ENCODE assay signal across 8 cellular contexts in the genomic region with DNA sequence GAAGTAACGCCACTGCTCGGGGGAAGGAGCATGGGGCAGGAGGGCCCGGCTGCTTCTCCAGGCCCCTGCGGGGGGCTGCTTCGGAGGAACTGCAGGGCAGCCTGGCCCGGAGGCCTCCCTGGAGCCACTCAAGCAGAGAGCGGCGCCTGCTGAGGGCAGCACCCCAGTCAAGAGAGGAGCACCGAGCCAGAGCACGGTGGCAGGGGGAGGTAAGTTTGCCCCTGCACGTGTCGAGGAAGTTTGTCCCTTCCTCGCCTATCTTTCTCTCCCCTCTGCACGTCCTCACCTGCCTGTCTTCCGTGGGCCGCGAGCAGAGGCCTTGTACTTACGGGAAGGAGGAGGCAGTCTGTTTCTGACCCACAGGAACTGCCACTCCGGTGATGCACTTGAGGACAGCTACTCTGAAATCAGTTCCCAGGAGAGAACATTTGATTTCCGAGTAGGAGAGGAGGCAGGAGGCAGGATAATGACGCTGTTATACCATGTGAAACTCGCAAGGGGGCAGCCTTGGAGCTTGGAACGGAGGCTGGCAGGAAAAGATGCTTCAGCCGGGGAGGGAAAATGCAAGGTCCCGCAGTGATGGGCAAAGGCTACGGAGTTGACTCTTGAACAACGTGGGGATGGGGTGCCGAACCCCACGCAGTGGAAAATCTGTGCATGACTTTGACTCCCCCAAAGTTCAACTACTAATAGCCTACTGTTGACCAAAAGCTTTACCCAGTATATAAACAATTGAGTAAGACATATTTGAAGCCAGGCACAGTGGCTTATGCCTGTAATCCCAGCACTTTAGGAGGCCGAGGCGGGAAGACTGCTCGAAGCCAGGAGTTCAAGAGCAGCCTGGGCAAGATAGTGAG. TPM values are rescaled to one million over a fixed set of nuclear protein-coding genes. Genes with fewer than 3 reads are reported as not detected.
DNase-seq lines count a peak whose midpoint lies in the region; ATAC-seq and TF ChIP-seq lines count a peak whose summit lies in the region.

No MANE protein-coding gene starts in this region.

- peak overlapping the region; percentile 31 to 50 for H3K4me3 Mint-ChIP-seq in activated T-cell treated with anti-CD3 and anti-CD28 coated beads, Interleukin-2, amount 50 U/mL, for 72 hours
- H3K4me3 Mint-ChIP-seq in stimulated activated naive CD8-positive, alpha-beta T cell treated with anti-CD3 and anti-CD28 coated beads, Interleukin-15, amount 100 ng/mL, for 72 hours = peak overlapping the region in 1 of 2 donors; percentile 40

- H3K4me1 ChIP-seq in KMS-11 (ENCODE audit: low read depth, poor library complexity, severe bottlenecking) = no peaks in the 10 kb centered on the region
- no peaks in the 10 kb centered on the region for H3K4me1 ChIP-seq in PC-9 (replicated peaks; ENCODE audit: insufficient read depth)

- H3K27me3 ChIP-seq in KMS-11 (ENCODE audit: insufficient read depth, low read depth) = peaks cover 42% of the 10 kb centered on the region
- no peaks in the 10 kb centered on the region for H3K27me3 ChIP-seq in PC-9 (ENCODE audit: insufficient read depth, low read depth)
- no peaks in the 10 kb centered on the region for H3K27me3 ChIP-seq in neural cell (ENCODE audit: insufficient read depth, low read depth, low read length)

- CTCF ChIA-PET in PC-9 (lab: Charles Lee) = interaction anchor here (0.6 to 1.0 kb wide), 3 partner anchors 34 to 143 kb away, joined by 3 to 7 read pairs (median 4); no protein-coding TSS in a partner anchor

- H3K79me2 ChIP-seq in KMS-11 (ENCODE audit: insufficient read depth, low read depth) (no peaks in the 10 kb centered on the region), PC-9 (ENCODE audit: low read depth) (no peaks in the 10 kb centered on the region), neural cell (replicated peaks; ENCODE audit: insufficient read depth, low read length) (no peaks in the 10 kb centered on the region)

- no peaks in the 10 kb centered on the region for H3K27me3 Mint-ChIP-seq in activated T-cell treated with anti-CD3 and anti-CD28 coated beads, Interleukin-2, amount 50 U/mL, for 72 hours (ENCODE audit: low read depth)
- peaks cover 36% of the 10 kb centered on the region for H3K27me3 Mint-ChIP-seq in stimulated activated naive CD8-positive, alpha-beta T cell treated with anti-CD3 and anti-CD28 coated beads, Interleukin-15, amount 100 ng/mL, for 72 hours

- H3K9me3 Mint-ChIP-seq in activated T-cell treated with anti-CD3 and anti-CD28 coated beads, Interleukin-2, amount 50 U/mL, for 72 hours = no peaks in the 10 kb centered on the region
- no peaks in the 10 kb centered on the region for H3K9me3 Mint-ChIP-seq in stimulated activated naive CD8-positive, alpha-beta T cell treated with anti-CD3 and anti-CD28 coated beads, Interleukin-15, amount 100 ng/mL, for 72 hours

- no peaks in the 10 kb centered on the region for H3K36me3 Mint-ChIP-seq in activated T-cell treated with anti-CD3 and anti-CD28 coated beads, Interleukin-2, amount 50 U/mL, for 72 hours (ENCODE audit: insufficient read depth in 2 of 2)

- no peaks in the 10 kb centered on the region for H4K20me1 ChIP-seq in KMS-11 (ENCODE audit: insufficient read depth)
- no peaks in the 10 kb centered on the region for H4K20me1 ChIP-seq in PC-9 (ENCODE audit: insufficient read depth)
- H4K20me1 ChIP-seq in neural cell (ENCODE audit: insufficient read depth) = no peaks in the 10 kb centered on the region

- H3K4me3 ChIP-seq in KMS-11 (IDR thresholded peaks at IDR 0.05; ENCODE audit: insufficient read depth, low read depth, low read length) (no peak overlapping the region), PC-9 (no peak overlapping the region), fibroblast of pulmonary artery (replicated peaks; ENCODE audit: low read depth, low read length) (no peak overlapping the region), neural cell (ENCODE audit: low read length) (no peak overlapping the region)

- H3K9me2 ChIP-seq in PC-9 (ENCODE audit: insufficient read depth) = no peaks in the 10 kb centered on the region
- H3K9me2 ChIP-seq in neural cell (ENCODE audit: insufficient read depth, low read length) = no peaks in the 10 kb centered on the region

- no peak overlapping the region for H3K27ac ChIP-seq in KMS-11
- no peak overlapping the region for H3K27ac ChIP-seq in PC-9
- H3K27ac ChIP-seq in neural cell (ENCODE audit: low read length) = no peak overlapping the region

- H3K9me3 ChIP-seq in PC-9 (ENCODE audit: insufficient read depth, low read depth) = no peaks in the 10 kb centered on the region
- no peaks in the 10 kb centered on the region for H3K9me3 ChIP-seq in neural cell (ENCODE audit: low read length)

- BruUV-seq in PC-9 (replicated peaks; lab: Mats Ljungman, UMichigan) = no TSS peak

- no peak for TF ChIP-seq EP300 in neural cell (conservative IDR thresholded peaks at IDR 0.05; ENCODE audit: poor library complexity, severe bottlenecking)

- H2AFZ ChIP-seq in KMS-11 (ENCODE audit: low read depth) (no peak overlapping the region; the same call in 1 of the 2 replicates), PC-9 (no peak overlapping the region), neural cell (ENCODE audit: low read depth, low read length) (no peak overlapping the region)

- POLR2A ChIA-PET in PC-9 (lab: Charles Lee; ENCODE audit: unreplicated experiment) = no interaction called here

- H3K9ac ChIP-seq in KMS-11 (no peak overlapping the region), neural cell (ENCODE audit: low read length) (no peak overlapping the region)

- H3K4me2 ChIP-seq in KMS-11 (no peak overlapping the region), PC-9 (no peak overlapping the region), neural cell (ENCODE audit: low read length) (no peak overlapping the region)

- peak; percentile 92 for TF ChIP-seq RAD21 in neural cell (conservative IDR thresholded peaks at IDR 0.05)

- H3F3A ChIP-seq in PC-9 (ENCODE audit: insufficient read depth, low read depth) (peaks cover 2% of the 10 kb centered on the region; the same call in 1 of the 2 replicates), neural cell (ENCODE audit: insufficient read depth, low read length, poor library complexity, severe bottlenecking) (no peaks in the 10 kb centered on the region)

- DNase-seq in DMS53 treated with DMSO at 0.1 percent for 48 hours (lab: John Stamatoyannopoulos, UW; ENCODE audit: unreplicated experiment) = peak; percentile 83
- peak; percentile 66 to 71 for DNase-seq in PC-9
- peak; percentile 74 to 81 for DNase-seq in activated T-cell treated with anti-CD3 and anti-CD28 coated beads, Interleukin-2, amount 50 U/mL, for 72 hours
- peak; percentile 78 for DNase-seq in fibroblast of pulmonary artery (ENCODE audit: low read depth)
- DNase-seq in stimulated activated naive CD8-positive, alpha-beta T cell treated with anti-CD3 and anti-CD28 coated beads, Interleukin-15, amount 100 ng/mL, for 72 hours = peak; percentile 58 to 75

- peak; percentile 69 for TF ChIP-seq CTCF in KMS-11 (conservative IDR thresholded peaks at IDR 0.05; ENCODE audit: low read depth, low read length)
- TF ChIP-seq CTCF in PC-9 (conservative IDR thresholded peaks at IDR 0.05) = peak; percentile 93
- TF ChIP-seq CTCF in fibroblast of pulmonary artery (IDR thresholded peaks at IDR 0.05; ENCODE audit: low read length, missing control alignments) = peak; percentile 82
- peak; percentile 92 for TF ChIP-seq CTCF in neural cell (IDR thresholded peaks at IDR 0.05; ENCODE audit: poor library complexity, severe bottlenecking)

- H3K4me1 Mint-ChIP-seq in activated T-cell treated with anti-CD3 and anti-CD28 coated beads, Interleukin-2, amount 50 U/mL, for 72 hours (ENCODE audit: low read depth) = peaks cover 47% of the 10 kb centered on the region
- peaks cover 45% of the 10 kb centered on the region for H3K4me1 Mint-ChIP-seq in stimulated activated naive CD8-positive, alpha-beta T cell treated with anti-CD3 and anti-CD28 coated beads, Interleukin-15, amount 100 ng/mL, for 72 hours

- peak; percentile 66 to 67 for ATAC-seq in activated T-cell treated with anti-CD3 and anti-CD28 coated beads, Interleukin-2, amount 50 U/mL, for 72 hours (replicated peaks in 1 of 2)
- peak; percentile 75 for ATAC-seq in stimulated activated naive CD8-positive, alpha-beta T cell treated with anti-CD3 and anti-CD28 coated beads, Interleukin-15, amount 100 ng/mL, for 72 hours
- ATAC-seq in GM21515 (IDR thresholded peaks at IDR 0.05; ENCODE audit: unreplicated experiment) = no peak

- no peaks in the 10 kb centered on the region for H3K36me3 ChIP-seq in KMS-11 (ENCODE audit: insufficient read depth)
- H3K36me3 ChIP-seq in PC-9 (ENCODE audit: low read depth) = no peaks in the 10 kb centered on the region
- H3K36me3 ChIP-seq in neural cell (ENCODE audit: insufficient read depth, low read length) = no peaks in the 10 kb centered on the region

- intact Hi-C loops in PC-9 (cut with micrococcal nuclease; ENCODE audit: unreplicated experiment) = loop anchor here (1.0 to 10.0 kb wide), 7 partner anchors 46 to 365 kb away; a partner anchor contains a TSS

- peak overlapping the region; percentile 5 for H3K27ac Mint-ChIP-seq in activated T-cell treated with anti-CD3 and anti-CD28 coated beads, Interleukin-2, amount 50 U/mL, for 72 hours
- peak overlapping the region in 1 of 2 donors; percentile 49 for H3K27ac Mint-ChIP-seq in stimulated activated naive CD8-positive, alpha-beta T cell treated with anti-CD3 and anti-CD28 coated beads, Interleukin-15, amount 100 ng/mL, for 72 hours

TF ChIP-seq in neural cell, 6 proteins besides CTCF, POLR2A, EP300 and RAD21 (continues in another document):
- TF ChIP-seq SMC3 (conservative IDR thresholded peaks at IDR 0.05; ENCODE audit: poor library complexity) (peak; percentile 88), MXI1 (conservative IDR thresholded peaks at IDR 0.05; ENCODE audit: poor library complexity, severe bottlenecking) (no peak), TAF1 (IDR thresholded peaks at IDR 0.05; ENCODE audit: low read depth) (no peak)

RNA-seq across cellular contexts. Expression of a gene that starts 5.0 kb away (rescaled TPM):
- 0.23 and 0.44 TPM in 2 replicates for total RNA-seq in PC-9 (2021)
- total RNA-seq in activated T-cell treated with anti-CD3 and anti-CD28 coated beads, Interleukin-2, amount 50 U/mL, for 72 hours = 1 to 10 TPM in 1 of 2 donors, under 1 TPM in 1; 0.67 to 1.4 TPM
- polyA plus RNA-seq in neural cell = not detected in 2 replicates
- polyA minus RNA-seq in neural cell = not detected in 2 replicates

RNA-seq across cellular contexts. Expression of a gene that starts 5.6 kb away (rescaled TPM):
- not detected in 2 replicates for total RNA-seq in PC-9 (2021)
- 1 to 10 TPM; 6.6 to 8.8 TPM for total RNA-seq in activated T-cell treated with anti-CD3 and anti-CD28 coated beads, Interleukin-2, amount 50 U/mL, for 72 hours
- not detected in 2 replicates for polyA plus RNA-seq in neural cell
- not detected in 2 replicates for polyA minus RNA-seq in neural cell

RNA-seq across cellular contexts. Expression of a gene that starts 18.2 kb away (rescaled TPM):
- total RNA-seq in PC-9 (2021) = not detected in 2 replicates
- total RNA-seq in activated T-cell treated with anti-CD3 and anti-CD28 coated beads, Interleukin-2, amount 50 U/mL, for 72 hours = 1 to 10 TPM; 1.1 to 1.9 TPM
- not detected in 2 replicates for polyA plus RNA-seq in neural cell
- polyA minus RNA-seq in neural cell = not detected in 2 replicates

RNA-seq across cellular contexts. Expression of a gene that starts 23.7 kb away (rescaled TPM):
- total RNA-seq in PC-9 (2021) = 28.1 and 29.8 TPM in 2 replicates
- total RNA-seq in activated T-cell treated with anti-CD3 and anti-CD28 coated beads, Interleukin-2, amount 50 U/mL, for 72 hours = 10 to 100 TPM; 39.1 to 44.5 TPM
- polyA plus RNA-seq in neural cell = not detected in 2 replicates
- polyA minus RNA-seq in neural cell = not detected in 2 replicates
